8 cellular contexts compared by ENCODE assay signal in genomic region chr10:92688927-92689662, GRCh38. TPM values are rescaled to one million over a fixed set of nuclear protein-coding genes. Genes with fewer than 3 reads are reported as not detected.
DNase-seq lines count a peak whose midpoint lies in the region; ATAC-seq lines count a peak whose summit lies in the region.

No MANE protein-coding gene starts in this region.

- no peak overlapping the region for H3K23ac ChIP-seq in mesendoderm (ENCODE audit: low read length)

- peak; percentile 23 for ATAC-seq in HG03097 (IDR thresholded peaks at IDR 0.05; ENCODE audit: low FRiP score, unreplicated experiment)
- ATAC-seq in effector memory CD8-positive, alpha-beta T cell (replicated peaks): peak; percentile 5

- no peak overlapping the region for H3K27ac ChIP-seq in mesendoderm (ENCODE audit: low read depth, low read length)

- H3K18ac ChIP-seq in mesendoderm (ENCODE audit: low read length): no peak overlapping the region

- peaks cover 18% of the 10 kb centered on the region for H3K27me3 ChIP-seq in mesendoderm (ENCODE audit: insufficient read depth, low read length, poor library complexity)

- H3K36me3 ChIP-seq in mesendoderm (ENCODE audit: control insufficient read depth, insufficient read depth, low read length): no peaks in the 10 kb centered on the region

- H3K36me3 Mint-ChIP-seq in effector memory CD8-positive, alpha-beta T cell (ENCODE audit: insufficient read depth): peaks cover 10% of the 10 kb centered on the region

- no peak overlapping the region for H2BK15ac ChIP-seq in mesendoderm (replicated peaks; ENCODE audit: low read depth)

- peak overlapping the region; percentile 54 for H3K9ac ChIP-seq in mesendoderm (ENCODE audit: low read length)

- H2AK5ac ChIP-seq in mesendoderm (ENCODE audit: low read length): no peak overlapping the region

- no peaks in the 10 kb centered on the region for H3K79me1 ChIP-seq in mesendoderm (ENCODE audit: low read length)

- peak overlapping the region; percentile 45 for H3K4me2 ChIP-seq in mesendoderm (ENCODE audit: low read length)

- no peaks in the 10 kb centered on the region for H3K4me1 ChIP-seq in mesendoderm (ENCODE audit: control insufficient read depth, low read depth, low read length)

- no peaks in the 10 kb centered on the region for H3K79me2 ChIP-seq in mesendoderm (ENCODE audit: control insufficient read depth, insufficient read depth, low read length)

- peak overlapping the region; percentile 71 to 74 for H3K4me3 Mint-ChIP-seq in effector memory CD8-positive, alpha-beta T cell

- H3K27ac Mint-ChIP-seq in effector memory CD8-positive, alpha-beta T cell: peak overlapping the region; percentile 35 to 54

- H3K9me3 Mint-ChIP-seq in effector memory CD8-positive, alpha-beta T cell: peaks cover 2 to 8% of the 10 kb centered on the region in 2 donors

- H3K27me3 Mint-ChIP-seq in effector memory CD8-positive, alpha-beta T cell: peaks cover 24 to 36% of the 10 kb centered on the region in 2 donors

- H3K4me1 Mint-ChIP-seq in effector memory CD8-positive, alpha-beta T cell (ENCODE audit: low read depth in 2 of 2): peaks cover 15 to 20% of the 10 kb centered on the region in 2 donors

- peak overlapping the region; percentile 79 for H3K56ac ChIP-seq in mesendoderm (ENCODE audit: low read length)

- no peak overlapping the region for H2BK5ac ChIP-seq in mesendoderm (ENCODE audit: low read length)

- no CpG with 5 or more reads among the region's 63 CpGs for WGBS in mesendoderm (ENCODE audit: extremely low coverage, insufficient coverage, low lambda C conversion rate)

- DNase-seq in activated CD4-positive, alpha-beta T cell treated with anti-CD3 and anti-CD28 coated beads, Interleukin-2, amount 50 U/mL, for 48 hours: peak; percentile 15 to 20
- DNase-seq in activated CD4-positive, alpha-beta T cell treated with anti-CD3 and anti-CD28 coated beads for 48 hours: no peak
- DNase-seq in RPMI8226: peak; percentile 46
- DNase-seq in effector memory CD8-positive, alpha-beta T cell: peak in 1 of 3 experiments; percentile 31
- peak; percentile 59 for DNase-seq in mesendoderm
- DNase-seq in ureter (ENCODE audit: low spot score): peak; percentile 47
- DNase-seq in AG08395 (ENCODE audit: low spot score): no peak

- no peak overlapping the region for H4K5ac ChIP-seq in mesendoderm (ENCODE audit: low read length)

- peak overlapping the region; percentile 8 for H3K4me3 ChIP-seq in mesendoderm (ENCODE audit: low read length)

- no peak overlapping the region for H2BK120ac ChIP-seq in mesendoderm (ENCODE audit: low read depth, low read length)

- no peak overlapping the region for H4K8ac ChIP-seq in mesendoderm (ENCODE audit: low read depth, low read length)

- H3K4ac ChIP-seq in mesendoderm (ENCODE audit: low read depth, low read length): no peak overlapping the region

RNA-seq across cellular contexts. Expression of gene HHEX, which starts 0.7 kb away (rescaled TPM):
- 0.88 TPM for polyA plus RNA-seq in mesendoderm (2013, experiment 1 of 2)
- polyA plus RNA-seq in mesendoderm (2013, experiment 2 of 2): 0.90 TPM
- total RNA-seq in ureter: 6.3 TPM

Comparison
In these comparisons a context has a peak if more than half of its experiments do, and no peak if none do; other contexts are left out.
1. DNase-seq: peak in activated CD4-positive, alpha-beta T cell treated with anti-CD3 and anti-CD28 coated beads, Interleukin-2, amount 50 U/mL, for 48 hours (2 of 2), RPMI8226 (single experiment), mesendoderm (single experiment) and ureter (single experiment); none in activated CD4-positive, alpha-beta T cell treated with anti-CD3 and anti-CD28 coated beads for 48 hours (single experiment) and AG08395 (single experiment).